In the genomic region with DNA sequence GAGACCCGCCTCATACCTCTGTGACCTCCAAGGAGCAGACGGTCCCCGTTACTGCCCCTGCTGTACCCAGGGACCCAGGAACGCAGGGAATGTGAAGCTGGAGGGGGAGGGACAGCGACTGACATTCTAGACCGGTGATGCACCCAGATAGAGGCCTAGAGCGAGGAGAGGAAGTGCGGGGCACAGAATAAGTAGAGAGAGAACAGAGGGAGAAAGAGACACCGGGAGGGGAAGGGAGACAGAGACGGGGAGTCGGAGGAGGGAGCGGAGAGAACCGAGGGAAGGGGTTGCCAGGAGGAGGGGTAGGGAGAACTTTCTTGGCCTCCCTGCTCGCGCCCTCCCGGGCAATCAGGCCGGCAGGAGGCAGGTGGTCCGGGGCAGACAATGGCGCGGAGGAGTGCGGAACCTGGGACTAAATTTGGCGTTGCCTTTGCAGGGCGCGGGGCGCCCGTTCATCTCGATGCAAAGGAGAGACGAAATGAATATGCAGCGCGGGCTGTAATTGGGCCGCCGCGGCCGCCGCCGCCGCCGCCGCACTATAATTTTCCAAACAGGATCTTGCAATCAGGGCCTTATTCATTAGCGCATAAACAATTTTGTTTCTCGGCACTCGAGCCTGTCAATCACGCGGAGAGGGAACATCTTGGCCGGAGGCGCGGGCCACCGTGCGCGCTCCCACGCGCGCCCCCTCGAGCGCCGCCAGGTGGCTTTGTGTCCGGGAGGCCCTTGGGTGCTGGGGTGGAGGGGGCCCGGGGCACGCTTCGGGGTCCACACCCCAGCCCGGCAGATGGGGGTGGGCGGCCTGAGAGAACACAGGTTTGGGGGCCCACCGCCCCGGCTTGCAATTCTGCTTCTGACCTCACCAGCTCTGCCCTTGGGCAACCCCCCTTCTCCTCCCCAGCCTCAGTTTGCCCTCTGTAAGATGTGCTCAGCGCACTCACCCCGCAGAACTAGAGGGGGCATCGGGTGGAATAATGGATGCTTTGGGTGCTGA, we compare ENCODE assay signal across 8 cellular contexts. TPM values are rescaled to one million over a fixed set of nuclear protein-coding genes. Genes with fewer than 3 reads are reported as not detected.
DNase-seq lines count a peak whose midpoint lies in the region; ATAC-seq and TF ChIP-seq lines count a peak whose summit lies in the region.

No MANE protein-coding gene starts in this region.

- no peaks in the 10 kb centered on the region for H3K27me3 ChIP-seq in Caco-2 (replicated peaks; ENCODE audit: control insufficient read depth, insufficient read depth, low read length)

- H3K4me1 Mint-ChIP-seq in Caco-2 (ENCODE audit: low read depth, unreplicated experiment), result no peaks in the 10 kb centered on the region
- H3K4me1 Mint-ChIP-seq in nephron progenitor cell, result peaks cover 23% of the 10 kb centered on the region

- no peak overlapping the region for H3K4me2 ChIP-seq in OCI-LY7 (ENCODE audit: low read length)

- no peaks in the 10 kb centered on the region for H3K9me3 ChIP-seq in Caco-2
- H3K9me3 ChIP-seq in OCI-LY7 (ENCODE audit: low read length), result no peaks in the 10 kb centered on the region

- H3K4me3 ChIP-seq in Caco-2 (ENCODE audit: low read depth, low read length) (peak overlapping the region; percentile 34), OCI-LY7 (ENCODE audit: low read depth, low read length, poor library complexity, severe bottlenecking) (no peak overlapping the region)

- H3K27ac ChIP-seq in OCI-LY7 (ENCODE audit: low read depth, low read length, poor library complexity, severe bottlenecking), result no peak overlapping the region

- H3K27ac Mint-ChIP-seq in Caco-2 (ENCODE audit: unreplicated experiment), result peak overlapping the region; percentile 14
- no peak overlapping the region for H3K27ac Mint-ChIP-seq in nephron progenitor cell

- H3K4me3 Mint-ChIP-seq in Caco-2 (ENCODE audit: unreplicated experiment), result peak overlapping the region; percentile 73
- peak overlapping the region; percentile 78 for H3K4me3 Mint-ChIP-seq in nephron progenitor cell

- DNase-seq in Caco-2 (peak in 1 of 2 experiments; percentile 9), OCI-LY7 (ENCODE audit: low spot score) (no peak), epidermal melanocyte (ENCODE audit: insufficient read length, low spot score) (peak; percentile 48), nephron progenitor cell (peak; percentile 27), NCI-H187 treated with DMSO at 0.1 percent for 48 hours (lab: John Stamatoyannopoulos, UW) (no peak), SW 1271 (lab: John Stamatoyannopoulos, UW) (no peak), SHP77 (lab: John Stamatoyannopoulos, UW) (no peak)

- POLR2A ChIA-PET in Caco-2 (lab: Charles Lee) (no interaction called here), OCI-LY7 (lab: Charles Lee) (interaction anchor here (0.6 kb wide), 1 partner anchor 697 kb away, joined by 8 read pairs; no protein-coding TSS in a partner anchor)

- H3K9me2 ChIP-seq in OCI-LY7 (ENCODE audit: insufficient read depth, low read length), result no peaks in the 10 kb centered on the region

- H3K4me1 ChIP-seq in Caco-2 (peaks cover 9% of the 10 kb centered on the region; the same call in 1 of the 2 replicates), OCI-LY7 (ENCODE audit: insufficient read depth, low read length, poor library complexity, severe bottlenecking) (peaks cover 5% of the 10 kb centered on the region)

- CTCF ChIA-PET in Caco-2 (lab: Charles Lee), result interaction anchor here (0.6 to 8.4 kb wide), 7 partner anchors 13 to 223 kb away, joined by 3 to 175 read pairs (median 3); no protein-coding TSS in a partner anchor
- CTCF ChIA-PET in OCI-LY7 (lab: Charles Lee; ENCODE audit: unreplicated experiment), result interaction anchor here (2.5 kb wide), 1 partner anchor 224 kb away, joined by 26 read pairs; no protein-coding TSS in a partner anchor

- BruUV-seq in Caco-2 (replicated peaks; lab: Mats Ljungman, UMichigan) (no TSS peak), OCI-LY7 (replicated peaks; lab: Mats Ljungman, UMichigan) (no TSS peak)

- ATAC-seq in GM19324 (IDR thresholded peaks at IDR 0.05; ENCODE audit: low FRiP score, unreplicated experiment), result no peak

- TF ChIP-seq CTCF in Caco-2 (IDR thresholded peaks at IDR 0.05; ENCODE audit: insufficient read depth in 1 of 2, low read depth in 1 of 2, low read length in 1 of 2, severe bottlenecking in 1 of 2, unreplicated experiment in 1 of 2), result no peak
- TF ChIP-seq CTCF in OCI-LY7 (conservative IDR thresholded peaks at IDR 0.05; ENCODE audit: low read length), result 0 out of 2 replicates have a peak, but pooled peaks have one; percentile 12
- no peak for TF ChIP-seq CTCF in nephron progenitor cell (IDR thresholded peaks at IDR 0.05)

- H3K27me3 Mint-ChIP-seq in Caco-2 (ENCODE audit: insufficient read depth, unreplicated experiment) (peaks cover 3% of the 10 kb centered on the region), nephron progenitor cell (ENCODE audit: low read depth, poor library complexity) (peaks cover 87% of the 10 kb centered on the region)

- no peaks in the 10 kb centered on the region for H3K36me3 Mint-ChIP-seq in Caco-2 (ENCODE audit: insufficient read depth, unreplicated experiment)
- H3K36me3 Mint-ChIP-seq in nephron progenitor cell (ENCODE audit: low read depth), result no peaks in the 10 kb centered on the region

- no peaks in the 10 kb centered on the region for H3K79me2 ChIP-seq in OCI-LY7 (ENCODE audit: insufficient read depth, low read depth, low read length)

- H3K36me3 ChIP-seq in Caco-2 (ENCODE audit: control insufficient read depth, insufficient read depth, low read length) (no peaks in the 10 kb centered on the region), OCI-LY7 (ENCODE audit: insufficient read depth, low read length) (no peaks in the 10 kb centered on the region)

- intact Hi-C loops in Caco-2 (cut with micrococcal nuclease; ENCODE audit: unreplicated experiment) (loop anchor here (5.0 kb wide), 1 partner anchor 106 kb away; no protein-coding TSS in a partner anchor), OCI-LY7 (cut with micrococcal nuclease; ENCODE audit: unreplicated experiment) (no loop called here)

- no peaks in the 10 kb centered on the region for H4K20me1 ChIP-seq in OCI-LY7 (ENCODE audit: insufficient read depth, low read length)

- H2AFZ ChIP-seq in OCI-LY7 (ENCODE audit: low read length), result no peak overlapping the region

- no peaks in the 10 kb centered on the region for H3K9me3 Mint-ChIP-seq in Caco-2 (ENCODE audit: unreplicated experiment)
- no peaks in the 10 kb centered on the region for H3K9me3 Mint-ChIP-seq in nephron progenitor cell

RNA-seq across cellular contexts. Expression of gene NDUFA8, which starts 32.9 kb away (rescaled TPM):
- total RNA-seq in Caco-2 (2022) (58.0 and 63.5 TPM in 2 replicates), OCI-LY7 (2022) (51.0 and 53.6 TPM in 2 replicates)
- 24.2 and 29.7 TPM in 2 replicates for total RNA-seq in OCI-LY7 (2014; rRNA removed; shearing (Covaris generic))

RNA-seq across cellular contexts. Expression of gene MORN5, which starts 33.1 kb away (rescaled TPM):
- total RNA-seq in Caco-2 (2022) (not detected in 2 replicates), OCI-LY7 (2022) (not detected in 2 replicates)
- not detected in 2 replicates for total RNA-seq in OCI-LY7 (2014; rRNA removed; shearing (Covaris generic))

RNA-seq across cellular contexts. Expression of gene TTLL11, which starts 33.5 kb away (rescaled TPM):
- 4.4 and 4.7 TPM in 2 replicates for total RNA-seq in Caco-2 (2022)
- total RNA-seq in OCI-LY7 (2014; rRNA removed; shearing (Covaris generic)), result 3.3 and 3.6 TPM in 2 replicates
- 5.2 and 6.9 TPM in 2 replicates for total RNA-seq in OCI-LY7 (2022)

Comparison
In these comparisons a context has a peak if more than half of its experiments do, and no peak if none do; other contexts are left out.
1. DNase-seq: peak in epidermal melanocyte (single experiment) and nephron progenitor cell (single experiment); none in OCI-LY7 (single experiment), NCI-H187 treated with DMSO at 0.1 percent for 48 hours (single experiment), SW 1271 (0 of 2) and SHP77 (0 of 2).